In the genomic region with DNA sequence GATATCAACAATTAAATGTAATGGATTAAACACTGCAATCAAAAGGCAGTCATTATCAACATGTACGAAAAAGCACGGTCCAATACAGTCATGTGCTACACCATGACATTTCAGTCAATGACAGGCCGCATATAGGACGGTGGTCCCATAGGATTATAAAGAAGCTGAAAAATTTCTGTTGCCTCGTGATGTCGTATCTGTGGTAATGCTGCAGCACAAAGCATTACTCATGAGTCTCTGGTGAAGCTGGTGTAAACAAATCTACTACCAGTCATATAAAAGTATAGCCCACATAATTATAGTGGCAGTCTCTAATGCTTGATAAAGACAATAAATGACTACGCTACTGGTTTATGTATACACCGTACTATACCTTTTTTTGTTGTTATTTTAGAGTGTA, we compare ENCODE assay signal across 24 cellular contexts. TPM values are rescaled to one million over a fixed set of nuclear protein-coding genes. Genes with fewer than 3 reads are reported as not detected.
DNase-seq lines count a peak whose midpoint lies in the region; ATAC-seq, FAIRE-seq and TF ChIP-seq lines count a peak whose summit lies in the region.
"Had no signal": no experiment of that assay in that cellular context is flagged by ENCODE, and none has a peak within 500 bp of the region (broad histone marks: within the 10 kb centered on the region; RNA-seq: fewer than 3 reads in every experiment).

No MANE protein-coding gene starts in this region.

- H3K36me3 ChIP-seq in K562 (ENCODE audit: control insufficient read depth, insufficient read depth, low read length) (no peaks in the 10 kb centered on the region), mesenchymal stem cell (ENCODE audit: control insufficient read depth in 1 of 2, insufficient read depth in 2 of 2, low read depth in 1 of 2, low read length in 2 of 2) (no peaks in the 10 kb centered on the region)
- H3K36me3 ChIP-seq: BE2C had no signal

- TF ChIP-seq CTCF in K562 (IDR thresholded peaks at IDR 0.05 in 2 of 3, conservative IDR thresholded peaks at IDR 0.05 in 1 of 3; ENCODE audit: insufficient read depth in 2 of 3, low read depth in 1 of 3, low read length in 3 of 3) (no peak), Calu3 (IDR thresholded peaks at IDR 0.05; ENCODE audit: unreplicated experiment) (no peak)

- CTCF ChIA-PET in K562 (lab: Yijun Ruan, JAX; ENCODE audit: low intra/inter-chr PET ratio) (no interaction called here), Calu3 (lab: Charles Lee) (interaction anchor here (0.5 kb wide), 1 partner anchor 828 kb away, joined by 3 read pairs; no protein-coding TSS in a partner anchor)

- no TSS peak for BruUV-seq in K562 (replicated peaks; lab: Mats Ljungman, UMichigan)
- no TSS peak for BruUV-seq in Calu3 (replicated peaks; lab: Mats Ljungman, UMichigan)

- H4K8ac ChIP-seq in mesenchymal stem cell (ENCODE audit: low read length): no peak overlapping the region

- H3K27ac Mint-ChIP-seq in Calu3 (ENCODE audit: unreplicated experiment): no peak overlapping the region
- H3K27ac Mint-ChIP-seq: CD4-positive, CD25-positive, alpha-beta regulatory T cell had no signal

- H3K9me3 Mint-ChIP-seq in Calu3 (ENCODE audit: low read depth, unreplicated experiment): no peaks in the 10 kb centered on the region

- no peaks in the 10 kb centered on the region for H3K36me3 Mint-ChIP-seq in Calu3 (ENCODE audit: insufficient read depth, unreplicated experiment)
- H3K36me3 Mint-ChIP-seq: CD4-positive, CD25-positive, alpha-beta regulatory T cell had no signal

- in situ Hi-C loops in K562 (cut with MboI): no loop called here

- FAIRE-seq in GM12891 (lab: Jason Lieb, UNC) (peak; percentile 61), K562 (lab: Jason Lieb, UNC) (peak; percentile 65)
- FAIRE-seq: GM19239, H1 had no signal

- H3K23ac ChIP-seq in mesenchymal stem cell (ENCODE audit: low read length in 2 of 2): no peak overlapping the region

- no peak for DNase-seq in GM12891 (ENCODE audit: insufficient read length, low spot score)
- DNase-seq in LHCN-M2 (ENCODE audit: low read depth): peak; percentile 7
- DNase-seq in K562 (ENCODE audit: extremely low read depth in 1 of 4, low spot score in 3 of 4): no peak
- peak; percentile 61 for DNase-seq in mesenchymal stem cell
- DNase-seq in AG08396 (ENCODE audit: low spot score): no peak
- DNase-seq in Calu3: no peak
- DNase-seq in AG08395 (ENCODE audit: low spot score): no peak
- no peak for DNase-seq in middle frontal gyrus (ENCODE audit: extremely low spot score, low spot score)
- DNase-seq: 8988T; BE2C; CD4-positive, CD25-positive, alpha-beta regulatory T cell; COR-L47; GDM1; Karpas-422; NCI-H1092 treated with DMSO at 0.1 percent for 48 hours; NCI-H1694 treated with DMSO at 0.1 percent for 48 hours; NCI-H2107; NCI-H510A treated with DMSO at 0.1 percent for 48 hours; NCI-H82; OCI-M1; RPMI8226; SHP77 treated with DMSO at 0.1 percent for 48 hours had no signal

- H3K9ac ChIP-seq in K562 (ENCODE audit: insufficient read depth in 1 of 2, low read depth in 2 of 2, low read length in 2 of 2) (no peak overlapping the region), mesenchymal stem cell (ENCODE audit: low read length) (no peak overlapping the region)

- H2BK15ac ChIP-seq in mesenchymal stem cell (ENCODE audit: low read depth, poor library complexity, severe bottlenecking): no peak overlapping the region

- no peak for TF ChIP-seq EP300 in K562 (IDR thresholded peaks at IDR 0.05; ENCODE audit: low read length)

- H3K4me1 ChIP-seq in K562 (replicated peaks in 1 of 2; ENCODE audit: control insufficient read depth in 2 of 2, insufficient read depth in 2 of 2, low read length in 2 of 2): no peaks in the 10 kb centered on the region; a peak in 1 of 5 replicates
- no peaks in the 10 kb centered on the region for H3K4me1 ChIP-seq in mesenchymal stem cell (ENCODE audit: control insufficient read depth, insufficient read depth, low read depth, low read length)
- H3K4me1 ChIP-seq: BE2C had no signal

- no peak overlapping the region for H2BK120ac ChIP-seq in mesenchymal stem cell (ENCODE audit: low read depth, low read length)

- H3K9me1 ChIP-seq in K562 (ENCODE audit: control insufficient read depth, insufficient read depth, low read length): no peaks in the 10 kb centered on the region

- intact Hi-C loops in K562 (cut with micrococcal nuclease) (no loop called here), Calu3 (cut with micrococcal nuclease; ENCODE audit: unreplicated experiment) (no loop called here)

- H3K79me2 ChIP-seq in K562 (ENCODE audit: control insufficient read depth, insufficient read depth, low read length): no peaks in the 10 kb centered on the region

- H2AFZ ChIP-seq in K562 (ENCODE audit: low read depth, low read length) (peak overlapping the region; percentile 29), mesenchymal stem cell (ENCODE audit: low read depth, low read length) (no peak overlapping the region)

- TF ChIP-seq POLR2A in GM12891 (IDR thresholded peaks at IDR 0.05; ENCODE audit: low read depth, low read length): no peak
- no peak for TF ChIP-seq POLR2A in K562 (conservative IDR thresholded peaks at IDR 0.05)

- H3K27me3 ChIP-seq in K562 (ENCODE audit: control insufficient read depth in 2 of 2, insufficient read depth in 2 of 2, low read length in 2 of 2) (no peaks in the 10 kb centered on the region), mesenchymal stem cell (ENCODE audit: control insufficient read depth in 1 of 2, insufficient read depth in 1 of 2, low read length in 2 of 2) (no peaks in the 10 kb centered on the region)
- H3K27me3 ChIP-seq: BE2C had no signal

- no peak; the same call in 2 of the 3 replicates for ATAC-seq in K562

- POLR2A ChIA-PET in K562 (lab: Yijun Ruan, JAX): interaction anchor here (0.6 to 1.0 kb wide), 2 partner anchors 10 to 26 kb away, joined by 3 read pairs; no protein-coding TSS in a partner anchor

- H3K14ac ChIP-seq in mesenchymal stem cell (ENCODE audit: low read length in 2 of 2): no peak overlapping the region

- no peak overlapping the region for H3K4ac ChIP-seq in mesenchymal stem cell (ENCODE audit: low read depth in 1 of 2, low read length in 2 of 2)

- no peaks in the 10 kb centered on the region for H3K4me1 Mint-ChIP-seq in Calu3 (ENCODE audit: low read depth, unreplicated experiment)
- H3K4me1 Mint-ChIP-seq: CD4-positive, CD25-positive, alpha-beta regulatory T cell had no signal

- H3K9me3 ChIP-seq in K562 (replicated peaks; ENCODE audit: control insufficient read depth, insufficient read depth, low read depth, low read length) (no peaks in the 10 kb centered on the region), mesenchymal stem cell (ENCODE audit: control insufficient read depth, low read length) (no peaks in the 10 kb centered on the region)
- H3K9me3 ChIP-seq: BE2C had no signal

- no peak overlapping the region for H2BK5ac ChIP-seq in mesenchymal stem cell (ENCODE audit: low read depth, low read length, poor library complexity, severe bottlenecking)

- H3K79me1 ChIP-seq in mesenchymal stem cell (replicated peaks; ENCODE audit: low read length, poor library complexity, severe bottlenecking): no peaks in the 10 kb centered on the region

- no peak overlapping the region for H3K4me3 ChIP-seq in K562
- H3K4me3 ChIP-seq in mesenchymal stem cell (ENCODE audit: insufficient read depth in 1 of 2, low read depth in 1 of 2, low read length in 2 of 2): no peak overlapping the region

- 24% methylated on average over 8 of the region's 8 CpGs for WGBS in K562 (ENCODE audit: insufficient coverage, low coverage, missing lambda C conversion rate)
- WGBS in mesenchymal stem cell: 72% methylated on average over 4 of the region's 8 CpGs

- no peak overlapping the region for H3K18ac ChIP-seq in mesenchymal stem cell (ENCODE audit: low read depth in 1 of 2, low read length in 2 of 2)

- H2AK5ac ChIP-seq in mesenchymal stem cell (ENCODE audit: low read length, severe bottlenecking): no peak overlapping the region

- no peak overlapping the region for H2BK12ac ChIP-seq in mesenchymal stem cell (ENCODE audit: low read length in 2 of 2)

- no peak overlapping the region for H4K91ac ChIP-seq in mesenchymal stem cell (ENCODE audit: low read length)

- H3K4me2 ChIP-seq in K562 (ENCODE audit: insufficient read depth, low read length): no peak overlapping the region; the same call in 1 of the 2 replicates
- no peak overlapping the region for H3K4me2 ChIP-seq in mesenchymal stem cell (ENCODE audit: low read length, poor library complexity, severe bottlenecking)

- H3K4me3 Mint-ChIP-seq in Calu3 (ENCODE audit: low read depth, unreplicated experiment): no peak overlapping the region
- H3K4me3 Mint-ChIP-seq: CD4-positive, CD25-positive, alpha-beta regulatory T cell had no signal

- H4K20me1 ChIP-seq in K562 (replicated peaks; ENCODE audit: control insufficient read depth, insufficient read depth, low read length): no peaks in the 10 kb centered on the region

- H3K27me3 Mint-ChIP-seq in Calu3 (ENCODE audit: unreplicated experiment): no peaks in the 10 kb centered on the region

- no peak for TF ChIP-seq RAD21 in K562 (CRISPR knock-in tag; conservative IDR thresholded peaks at IDR 0.05 in 1 of 2, IDR thresholded peaks at IDR 0.05 in 1 of 2)

- H3K27ac ChIP-seq in K562 (ENCODE audit: extremely low read depth, low read depth, low read length): no peak overlapping the region
- no peak overlapping the region for H3K27ac ChIP-seq in mesenchymal stem cell (ENCODE audit: low read length, poor library complexity, severe bottlenecking)

RNA-seq across cellular contexts. Expression of gene RABL2A, which starts 58.4 kb away (rescaled TPM):
- 14.1 TPM for polyA plus RNA-seq in GM12891 (2012; ENCODE audit: low read depth, missing spikeins)
- 4.0 and 5.1 TPM in 2 replicates for total RNA-seq in LHCN-M2 (2014; rRNA removed)
- 6.6 TPM for polyA plus RNA-seq in LHCN-M2 (2012)
- 27.6 and 50.6 TPM in 2 replicates for total RNA-seq in K562 (2011; cell fraction: chromatin; rRNA removed; ENCODE audit: low replicate concordance)
- total RNA-seq in K562 (2011; cell fraction: nucleolus; rRNA removed): 20.1 and 30.2 TPM in 2 replicates
- 34.0 and 48.6 TPM in 2 replicates for total RNA-seq in K562 (2011; cell fraction: nucleoplasm; rRNA removed)
- 2.2 and 3.5 TPM in 2 replicates for total RNA-seq in K562 (2014; rRNA removed)
- total RNA-seq in K562 (2014; rRNA removed; fragmentation: Illumina TruSeq; extraction: Trizol): 2.1 and 3.2 TPM in 2 replicates
- 3.4 and 4.8 TPM in 2 replicates for total RNA-seq in K562 (2015; rRNA removed; fragmentation: Illumina TruSeq; extraction: Trizol)
- total RNA-seq in K562 (2021): 3.2 and 4.2 TPM in 2 replicates
- 5.3 and 5.8 TPM in 2 replicates for polyA plus RNA-seq in K562 (2011; rRNA removed)
- 4.7 and 5.1 TPM in 2 replicates for polyA plus RNA-seq in K562 (2011; cell fraction: cytosol; rRNA removed)
- polyA plus RNA-seq in K562 (2011; cell fraction: nucleus; rRNA removed): 21.7 and 27.2 TPM in 2 replicates
- 3.2 and 6.6 TPM in 2 replicates for polyA plus RNA-seq in K562 (2012)
- polyA plus RNA-seq in K562 (2014; fragmentation: Illumina TruSeq; extraction: Trizol): 2.8 and 4.7 TPM in 2 replicates
- polyA plus RNA-seq in K562 (2014; fragmentation: Nextera tagmentation; extraction: Ambion mirVana): under 1 TPM; 0.27 to 0.34 TPM
- 3.0 and 5.1 TPM in 2 replicates for polyA plus RNA-seq in K562 (2014; rRNA removed)
- 7.4 and 9.2 TPM in 2 replicates for polyA minus RNA-seq in K562 (2011; rRNA and poly(A)+ RNA removed)
- 1.3 TPM in 1 of 2 replicates, not detected in the other for polyA minus RNA-seq in K562 (2011; cell fraction: cytosol; rRNA and poly(A)+ RNA removed)
- 10.0 and 11.8 TPM in 2 replicates for polyA minus RNA-seq in K562 (2011; cell fraction: nucleus; rRNA and poly(A)+ RNA removed)
- 8.4 TPM for polyA plus RNA-seq in mesenchymal stem cell (2013, experiment 1 of 2)
- polyA plus RNA-seq in mesenchymal stem cell (2013, experiment 2 of 2): 7.7 TPM
- 25.6 and 29.6 TPM in 2 replicates for total RNA-seq in Calu3 (2022)

Comparison
In these comparisons a context has a peak if more than half of its experiments do, and no peak if none do; other contexts are left out.
1. DNase-seq: peak in LHCN-M2 (single experiment) and mesenchymal stem cell (single experiment); none in GM12891 (single experiment), K562 (0 of 4), AG08396 (single experiment), Calu3 (single experiment), AG08395 (single experiment) and middle frontal gyrus (single experiment).